Comparison of ENCODE assay signal across 11 cellular contexts in the genomic region with DNA sequence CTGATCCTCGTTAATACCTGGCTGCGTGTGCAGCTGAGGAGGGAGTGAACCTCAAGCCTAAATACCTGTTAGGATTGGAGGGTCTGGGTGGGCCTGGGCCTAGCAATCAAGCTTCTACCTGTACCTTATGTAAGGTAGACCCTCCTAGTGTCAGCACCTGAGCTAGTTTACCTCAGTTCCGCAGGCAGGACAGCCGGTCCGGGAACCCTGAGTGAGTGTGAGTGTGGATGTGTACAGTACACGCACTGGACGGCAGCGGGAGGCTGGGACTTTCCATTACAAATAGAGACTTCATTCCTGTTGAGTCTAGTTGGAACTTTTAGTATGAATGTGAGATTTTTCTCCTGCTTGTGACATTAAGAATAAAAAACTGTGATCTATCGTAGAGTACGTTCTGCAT. TPM values are rescaled to one million over a fixed set of nuclear protein-coding genes. Genes with fewer than 3 reads are reported as not detected.
"Had no signal": no experiment of that assay in that cellular context is flagged by ENCODE, and none has a peak within 500 bp of the region (broad histone marks: within the 10 kb centered on the region; RNA-seq: fewer than 3 reads in every experiment).

No MANE protein-coding gene starts in this region.

RNA-seq across cellular contexts. Expression of a gene that starts 25.0 kb away (rescaled TPM):
- total RNA-seq: activated B cell treated with CpG ODN at 0.5 μM for 24 hours; activated CD4-positive, alpha-beta memory T cell treated with anti-CD3 and anti-CD28 coated beads for 36 hours; activated CD4-positive, alpha-beta T cell treated with anti-CD3 and anti-CD28 coated beads, Interleukin-2, amount 10 ng/mL, durations not matched to agents 24 days and 14 days; activated CD8-positive, alpha-beta memory T cell treated with anti-CD3 and anti-CD28 coated beads, Interleukin-2, amount 10 ng/mL, durations not matched to agents 7 days and 5 days; activated CD8-positive, alpha-beta T cell treated with anti-CD3 and anti-CD28 coated beads for 36 hours; activated T-helper 2 cell treated with anti-CD3 and anti-CD28 coated beads, Interferon-gamma antibody, Interleukin-2, Interleukin-4, amounts not matched to agents 10 μg/mL and 5 μg/mL and 100 μg/mL, durations not matched to agents 14 hours and 24 hours and 36 hours; astrocyte; cardiac septum had no signal

RNA-seq across cellular contexts. Expression of a gene that starts 25.1 kb away (rescaled TPM):
- total RNA-seq: activated B cell treated with CpG ODN at 0.5 μM for 24 hours; activated CD4-positive, alpha-beta memory T cell treated with anti-CD3 and anti-CD28 coated beads for 36 hours; activated CD4-positive, alpha-beta T cell treated with anti-CD3 and anti-CD28 coated beads, Interleukin-2, amount 10 ng/mL, durations not matched to agents 24 days and 14 days; activated CD8-positive, alpha-beta memory T cell treated with anti-CD3 and anti-CD28 coated beads, Interleukin-2, amount 10 ng/mL, durations not matched to agents 7 days and 5 days; activated CD8-positive, alpha-beta T cell treated with anti-CD3 and anti-CD28 coated beads for 36 hours; activated T-helper 2 cell treated with anti-CD3 and anti-CD28 coated beads, Interferon-gamma antibody, Interleukin-2, Interleukin-4, amounts not matched to agents 10 μg/mL and 5 μg/mL and 100 μg/mL, durations not matched to agents 14 hours and 24 hours and 36 hours; aorta; astrocyte; body of pancreas; breast epithelium; cardiac septum had no signal
